1 cellular context compared by ENCODE assay signal in the genomic region with DNA sequence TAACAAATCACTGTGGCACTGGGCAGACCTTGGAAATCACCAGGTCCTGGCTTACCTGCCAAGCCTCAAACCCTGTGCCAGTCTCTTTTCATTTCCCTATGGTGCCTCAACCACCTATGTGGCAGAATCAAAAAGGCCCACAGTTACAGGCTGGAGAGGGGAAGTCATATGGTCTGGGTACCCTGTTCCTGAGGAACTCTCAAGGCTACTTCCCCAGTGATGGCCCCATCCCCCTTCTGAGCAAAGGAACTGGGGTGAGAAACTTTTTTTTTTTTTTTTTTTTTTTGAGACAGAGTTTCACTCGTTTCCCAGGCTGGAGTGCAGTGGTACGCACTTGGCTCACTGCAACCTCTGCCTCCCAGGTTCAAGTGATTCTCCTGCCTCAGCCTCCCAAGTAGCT.
TF ChIP-seq lines count a peak whose summit lies in the region.

No MANE protein-coding gene starts in this region.

TF ChIP-seq in SK-N-SH treated with all-trans-retinoic acid at 6 μM for 48 hours, 23 proteins besides CTCF, POLR2A, EP300 and RAD21 (continued from another document):
- no peak for TF ChIP-seq RARB (CRISPR knock-in tag; IDR thresholded peaks at IDR 0.05)
- no peak for TF ChIP-seq TCF4 (CRISPR knock-in tag; IDR thresholded peaks at IDR 0.05; ENCODE audit: borderline replicate concordance)
- no peak for TF ChIP-seq ZNF8 (CRISPR knock-in tag; IDR thresholded peaks at IDR 0.05)
